ENCODE assay signal across 18 cellular contexts in the genomic region with DNA sequence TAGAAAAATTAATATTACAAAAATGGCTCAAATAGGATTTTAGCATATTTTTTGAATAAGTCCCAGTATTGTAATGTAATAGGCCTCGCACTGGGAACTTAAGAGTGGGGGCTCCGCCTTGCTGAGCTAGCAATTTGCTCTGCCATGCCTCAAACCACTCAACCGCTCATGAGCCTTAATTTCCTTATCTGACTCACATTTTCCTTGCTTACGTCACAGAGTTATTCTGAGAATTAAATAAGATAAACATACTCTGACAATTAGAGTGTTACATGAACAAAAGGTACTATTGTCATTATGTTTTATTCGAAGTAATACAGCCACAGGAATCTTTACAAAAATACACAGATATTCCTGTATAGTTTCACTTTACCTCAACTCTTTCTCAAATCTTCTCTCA.
A peak's percentile ranks its signal among the peaks of the same experiment; 100 is the strongest.
DNase-seq lines count a peak whose midpoint lies in the region; ATAC-seq and TF ChIP-seq lines count a peak whose summit lies in the region.
"Had no signal": no experiment of that assay in that cellular context is flagged by ENCODE, and none has a peak within 500 bp of the region (broad histone marks: within the 10 kb centered on the region; RNA-seq: fewer than 3 reads in every experiment).

No MANE protein-coding gene starts in this region.

- no peak for ATAC-seq in HG03139 (IDR thresholded peaks at IDR 0.05; ENCODE audit: unreplicated experiment)

- 39 to 61% methylated on average over 5 of the region's 5 CpGs for WGBS in esophagus squamous epithelium, 2 donors

- in situ Hi-C loops in Caki2 (cut with HindIII; ENCODE audit: low pct_unique_long_range_greater_than_20kb, low sequenced_read_pairs), result no loop called here

- intact Hi-C loops in posterior cingulate gyrus (cut with DNase I), result no loop called here
- intact Hi-C loops in esophagus squamous epithelium (cut with DNase I), result no loop called here

- H3K27me3 ChIP-seq in SJSA1 (replicated peaks) (no peaks in the 10 kb centered on the region), esophagus squamous epithelium (no peaks in the 10 kb centered on the region)
- H3K27me3 ChIP-seq: neural progenitor cell, vagina had no signal

- no peak for TF ChIP-seq CTCF in esophagus squamous epithelium (IDR thresholded peaks at IDR 0.05)

- peaks cover 9% of the 10 kb centered on the region for H3K4me1 ChIP-seq in SJSA1 (replicated peaks)
- no peaks in the 10 kb centered on the region for H3K4me1 ChIP-seq in esophagus squamous epithelium
- H3K4me1 ChIP-seq: neural progenitor cell, vagina had no signal

- no peak overlapping the region for H3K4me3 ChIP-seq in SJSA1
- H3K4me3 ChIP-seq in esophagus squamous epithelium, result no peak overlapping the region
- H3K4me3 ChIP-seq: neural progenitor cell, vagina had no signal

- TF ChIP-seq POLR2A in esophagus squamous epithelium (IDR thresholded peaks at IDR 0.05), result no peak

- DNase-seq in Caki2 (ENCODE audit: low read depth) (peak; percentile 65), SJSA1 (ENCODE audit: low read depth in 1 of 2, low spot score in 2 of 2) (peak in 1 of 2 experiments; percentile 45), dermis blood vessel endothelial cell (peak; percentile 89), kidney tubule cell (ENCODE audit: low spot score) (peak; percentile 58), posterior cingulate gyrus (no peak), esophagus squamous epithelium (lab: John Stamatoyannopoulos, UW) (no peak), GM19238 (ENCODE audit: insufficient read length, low spot score) (no peak)
- DNase-seq: activated CD4-positive, alpha-beta T cell treated with anti-CD3 and anti-CD28 coated beads, Interleukin-2, amount 50 U/mL, for 48 hours; activated naive CD4-positive, alpha-beta T cell; amygdala; NCI-H1092; NCI-H2029 treated with DMSO at 0.1 percent for 48 hours; substantia nigra; T-helper 1 cell had no signal

- H3K36me3 ChIP-seq in SJSA1 (no peaks in the 10 kb centered on the region), esophagus squamous epithelium (no peaks in the 10 kb centered on the region)
- H3K36me3 ChIP-seq: neural progenitor cell, vagina had no signal

- H3K9me3 ChIP-seq in SJSA1 (replicated peaks), result no peaks in the 10 kb centered on the region
- H3K9me3 ChIP-seq in esophagus squamous epithelium, result no peaks in the 10 kb centered on the region
- H3K9me3 ChIP-seq: vagina had no signal

- H3K27ac ChIP-seq in SJSA1, result peak overlapping the region; percentile 24; the same call in 1 of the 2 replicates
- H3K27ac ChIP-seq in esophagus squamous epithelium, result no peak overlapping the region
- H3K27ac ChIP-seq: C4-2B, neural progenitor cell, vagina had no signal

Comparison
In these comparisons a context has a peak if more than half of its experiments do, and no peak if none do; other contexts are left out.
1. DNase-seq: peak in Caki2 (single experiment), dermis blood vessel endothelial cell (single experiment) and kidney tubule cell (single experiment); none in posterior cingulate gyrus (0 of 10), esophagus squamous epithelium (single experiment) and GM19238 (single experiment).